ENCODE assay signal across 1 cellular context in the genomic region with DNA sequence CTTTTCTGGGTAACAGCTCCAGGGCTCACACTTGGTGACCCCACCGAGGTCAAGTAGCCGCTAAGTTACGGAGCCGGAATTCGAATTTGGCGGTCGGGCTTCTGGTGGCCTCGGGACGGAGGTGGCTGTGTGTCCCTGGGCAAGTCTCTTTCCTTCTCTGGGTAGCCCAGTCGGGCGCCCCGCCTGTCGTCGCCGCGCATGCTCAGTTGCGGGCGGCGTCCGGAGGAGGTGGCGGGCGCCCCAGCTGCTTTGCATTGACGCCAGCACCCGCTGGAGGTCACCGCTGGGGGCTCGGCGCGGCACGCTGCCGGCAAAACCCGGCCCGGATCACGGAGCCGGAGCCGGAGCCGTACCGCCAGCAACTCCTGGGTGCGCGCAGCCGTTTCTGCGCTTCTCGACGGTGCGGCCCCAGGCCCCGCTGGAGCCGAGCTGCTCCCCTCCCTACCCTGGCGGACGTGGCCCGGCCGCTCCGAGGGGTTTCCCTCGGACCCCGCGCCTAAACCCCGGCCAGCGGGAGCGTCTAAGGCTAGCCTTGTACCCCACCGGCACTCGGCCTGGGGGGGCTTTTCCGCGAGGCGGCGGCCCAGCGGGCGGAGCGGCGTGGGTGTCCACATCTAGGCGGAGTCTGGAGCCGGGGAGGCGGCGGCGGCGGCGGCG.
A peak's percentile ranks its signal among the peaks of the same experiment; 100 is the strongest.
TF ChIP-seq lines count a peak whose summit lies in the region.

No MANE protein-coding gene starts in this region.

TF ChIP-seq in K562, 482 proteins besides CTCF, POLR2A, EP300 and RAD21 (continued from another document and continues in another):
- TF ChIP-seq RBM15 (IDR thresholded peaks at IDR 0.05; ENCODE audit: insufficient read depth, low read length) (0 out of 2 replicates have a peak, but pooled peaks have one; percentile 75), ZNF121 (CRISPR knock-in tag; conservative IDR thresholded peaks at IDR 0.05) (no peak), FOXM1 (IDR thresholded peaks at IDR 0.05; ENCODE audit: low read depth) (peak; percentile 61), FOXM1 (CRISPR knock-in tag; IDR thresholded peaks at IDR 0.05; ENCODE audit: low read depth) (no peak), GATAD2B (IDR thresholded peaks at IDR 0.05; ENCODE audit: borderline replicate concordance) (peak; percentile 60), SMC3 (conservative IDR thresholded peaks at IDR 0.05; ENCODE audit: insufficient read depth, low read depth, low read length) (peak; percentile 17; the same call in 1 of the 2 replicates), GABPB1 (CRISPR knock-in tag; IDR thresholded peaks at IDR 0.05) (peak; percentile 70), HNRNPK (IDR thresholded peaks at IDR 0.05; ENCODE audit: low read depth, low read length, poor library complexity, severe bottlenecking) (peak; percentile 89), ZZZ3 (IDR thresholded peaks at IDR 0.05) (no peak), POLR2G (IDR thresholded peaks at IDR 0.05; ENCODE audit: low read depth, low read length) (peak; percentile 74), POLR2H (tag; IDR thresholded peaks at IDR 0.05; ENCODE audit: low read depth) (no peak), RCOR1 (IDR thresholded peaks at IDR 0.05; ENCODE audit: borderline replicate concordance in 1 of 2, low read depth in 2 of 2, low read length in 2 of 2) (peak; percentile 31 to 46; a peak in 2 of 4 replicates), ZNF143 (CRISPR knock-in tag; IDR thresholded peaks at IDR 0.05) (no peak), TARDBP (IDR thresholded peaks at IDR 0.05) (peak; percentile 45; the same call in 1 of the 2 replicates), SNRNP70 (optimal IDR thresholded peaks at IDR 0.05; ENCODE audit: low read depth, low read length) (no peak), HMGN3 (IDR thresholded peaks at IDR 0.05; ENCODE audit: borderline replicate concordance, extremely low read depth, insufficient read length, low read depth, low read length) (peak; percentile 91), ZNF24 (IDR thresholded peaks at IDR 0.05) (peak; percentile 63; the same call in 1 of the 2 replicates), ZKSCAN1 (IDR thresholded peaks at IDR 0.05; ENCODE audit: low read depth, low read length) (peak; percentile 19), ATF7 (IDR thresholded peaks at IDR 0.05) (peak; percentile 90), CHD1 (IDR thresholded peaks at IDR 0.05; ENCODE audit: low read length) (peak; percentile 64), ZSCAN29 (IDR thresholded peaks at IDR 0.05) (peak; percentile 36; the same call in 1 of the 2 replicates), SMARCA5 (IDR thresholded peaks at IDR 0.05) (peak; percentile 96), MAZ (CRISPR knock-in tag; conservative IDR thresholded peaks at IDR 0.05 in 1 of 2, IDR thresholded peaks at IDR 0.05 in 1 of 2) (peak; percentile 94), EGR1 (conservative IDR thresholded peaks at IDR 0.05) (peak; percentile 74), TFAM (CRISPR knock-in tag; conservative IDR thresholded peaks at IDR 0.05) (no peak), FOXP1 (CRISPR knock-in tag; IDR thresholded peaks at IDR 0.05) (peak; percentile 75; the same call in 1 of the 2 replicates), NR4A1 (CRISPR knock-in tag; IDR thresholded peaks at IDR 0.05) (no peak), NR4A1 (tag; IDR thresholded peaks at IDR 0.05) (no peak), ZNF263 (CRISPR knock-in tag; IDR thresholded peaks at IDR 0.05; ENCODE audit: borderline replicate concordance) (peak; percentile 61; the same call in 1 of the 2 replicates), ZNF551 (CRISPR knock-in tag; IDR thresholded peaks at IDR 0.05) (no peak), TBP (optimal IDR thresholded peaks at IDR 0.05; ENCODE audit: low read depth, low read length) (peak; percentile 79), PHF20 (IDR thresholded peaks at IDR 0.05; ENCODE audit: partially characterized antibody) (no peak)
- TF ChIP-seq, protein P1, sequence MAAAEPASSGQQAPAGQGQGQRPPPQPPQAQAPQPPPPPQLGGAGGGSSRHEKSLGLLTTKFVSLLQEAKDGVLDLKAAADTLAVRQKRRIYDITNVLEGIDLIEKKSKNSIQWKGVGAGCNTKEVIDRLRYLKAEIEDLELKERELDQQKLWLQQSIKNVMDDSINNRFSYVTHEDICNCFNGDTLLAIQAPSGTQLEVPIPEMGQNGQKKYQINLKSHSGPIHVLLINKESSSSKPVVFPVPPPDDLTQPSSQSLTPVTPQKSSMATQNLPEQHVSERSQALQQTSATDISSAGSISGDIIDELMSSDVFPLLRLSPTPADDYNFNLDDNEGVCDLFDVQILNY (CRISPR knock-in tag; IDR thresholded peaks at IDR 0.05), result no peak; the same call in 1 of the 2 replicates
- TF ChIP-seq, protein P2, sequence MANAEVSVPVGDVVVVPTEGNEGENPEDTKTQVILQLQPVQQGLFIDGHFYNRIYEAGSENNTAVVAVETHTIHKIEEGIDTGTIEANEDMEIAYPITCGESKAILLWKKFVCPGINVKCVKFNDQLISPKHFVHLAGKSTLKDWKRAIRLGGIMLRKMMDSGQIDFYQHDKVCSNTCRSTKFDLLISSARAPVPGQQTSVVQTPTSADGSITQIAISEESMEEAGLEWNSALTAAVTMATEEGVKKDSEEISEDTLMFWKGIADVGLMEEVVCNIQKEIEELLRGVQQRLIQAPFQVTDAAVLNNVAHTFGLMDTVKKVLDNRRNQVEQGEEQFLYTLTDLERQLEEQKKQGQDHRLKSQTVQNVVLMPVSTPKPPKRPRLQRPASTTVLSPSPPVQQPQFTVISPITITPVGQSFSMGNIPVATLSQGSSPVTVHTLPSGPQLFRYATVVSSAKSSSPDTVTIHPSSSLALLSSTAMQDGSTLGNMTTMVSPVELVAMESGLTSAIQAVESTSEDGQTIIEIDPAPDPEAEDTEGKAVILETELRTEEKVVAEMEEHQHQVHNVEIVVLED (CRISPR knock-in tag; IDR thresholded peaks at IDR 0.05), result peak; percentile 90
- TF ChIP-seq, protein P3, sequence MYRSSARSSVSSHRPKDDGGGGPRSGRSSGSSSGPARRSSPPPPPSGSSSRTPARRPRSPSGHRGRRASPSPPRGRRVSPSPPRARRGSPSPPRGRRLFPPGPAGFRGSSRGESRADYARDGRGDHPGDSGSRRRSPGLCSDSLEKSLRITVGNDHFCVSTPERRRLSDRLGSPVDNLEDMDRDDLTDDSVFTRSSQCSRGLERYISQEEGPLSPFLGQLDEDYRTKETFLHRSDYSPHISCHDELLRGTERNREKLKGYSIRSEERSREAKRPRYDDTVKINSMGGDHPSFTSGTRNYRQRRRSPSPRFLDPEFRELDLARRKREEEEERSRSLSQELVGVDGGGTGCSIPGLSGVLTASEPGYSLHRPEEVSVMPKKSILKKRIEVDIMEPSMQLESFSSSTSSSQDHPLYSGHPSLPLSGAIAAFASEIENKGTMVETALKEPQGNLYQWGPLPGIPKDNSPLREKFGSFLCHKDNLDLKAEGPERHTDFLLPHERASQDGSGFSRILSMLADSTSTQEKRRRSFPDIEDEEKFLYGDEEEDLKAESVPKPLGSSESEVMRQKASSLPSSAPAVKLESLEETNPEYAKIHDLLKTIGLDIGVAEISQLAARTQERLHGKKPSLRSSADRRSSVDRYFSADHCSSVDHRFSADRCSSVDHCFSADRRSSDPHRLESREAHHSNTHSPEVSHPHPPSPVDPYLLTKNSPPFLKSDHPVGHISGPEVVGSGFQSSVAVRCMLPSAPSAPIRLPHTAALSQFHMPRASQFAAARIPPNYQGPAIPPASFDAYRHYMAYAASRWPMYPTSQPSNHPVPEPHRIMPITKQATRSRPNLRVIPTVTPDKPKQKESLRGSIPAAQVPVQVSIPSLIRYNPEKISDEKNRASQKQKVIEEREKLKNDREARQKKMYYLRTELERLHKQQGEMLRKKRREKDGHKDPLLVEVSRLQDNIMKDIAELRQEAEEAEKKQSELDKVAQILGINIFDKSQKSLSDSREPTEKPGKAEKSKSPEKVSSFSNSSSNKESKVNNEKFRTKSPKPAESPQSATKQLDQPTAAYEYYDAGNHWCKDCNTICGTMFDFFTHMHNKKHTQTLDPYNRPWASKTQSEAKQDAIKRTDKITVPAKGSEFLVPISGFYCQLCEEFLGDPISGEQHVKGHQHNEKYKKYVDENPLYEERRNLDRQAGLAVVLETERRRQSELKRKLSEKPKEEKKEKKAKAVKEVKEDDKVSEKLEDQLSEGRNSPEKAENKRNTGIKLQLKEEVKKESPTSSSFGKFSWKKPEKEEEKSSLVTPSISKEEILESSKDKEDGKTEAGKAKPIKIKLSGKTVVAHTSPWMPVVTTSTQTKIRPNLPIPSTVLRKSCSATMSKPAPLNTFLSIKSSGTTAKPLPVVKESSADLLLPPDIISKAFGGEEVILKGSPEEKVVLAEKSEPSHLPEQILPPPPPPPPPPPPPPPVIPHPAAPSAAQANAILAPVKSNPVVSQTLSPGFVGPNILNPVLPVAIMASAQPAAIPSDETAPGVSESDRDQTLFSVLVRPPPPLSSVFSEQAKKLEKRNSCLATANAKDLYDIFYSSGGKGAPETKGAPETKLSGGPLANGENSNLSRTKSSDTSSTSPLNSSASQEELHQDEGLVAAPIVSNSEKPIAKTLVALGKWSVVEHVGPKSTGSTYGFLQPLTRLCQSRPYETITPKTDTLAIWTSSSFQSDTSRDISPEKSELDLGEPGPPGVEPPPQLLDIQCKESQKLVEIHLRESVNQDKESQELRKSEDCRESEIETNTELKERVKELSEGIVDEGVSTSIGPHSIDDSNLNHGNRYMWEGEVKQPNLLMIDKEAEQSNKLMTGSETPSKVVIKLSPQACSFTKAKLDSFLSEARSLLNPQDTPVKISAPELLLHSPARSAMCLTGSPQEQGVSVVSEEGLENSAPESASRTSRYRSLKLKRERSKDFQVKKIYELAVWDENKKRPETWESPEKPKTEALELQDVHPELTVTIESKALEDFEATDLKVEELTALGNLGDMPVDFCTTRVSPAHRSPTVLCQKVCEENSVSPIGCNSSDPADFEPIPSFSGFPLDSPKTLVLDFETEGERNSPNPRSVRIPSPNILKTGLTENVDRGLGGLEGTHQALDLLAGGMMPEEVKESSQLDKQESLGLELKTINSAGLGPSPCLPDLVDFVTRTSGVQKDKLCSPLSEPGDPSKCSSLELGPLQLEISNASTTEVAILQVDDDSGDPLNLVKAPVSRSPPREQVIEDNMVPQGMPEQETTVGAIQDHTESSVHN (IDR thresholded peaks at IDR 0.05; ENCODE audit: borderline replicate concordance in 1 of 2, low read depth in 1 of 2), result no peak
- TF ChIP-seq, protein P4, sequence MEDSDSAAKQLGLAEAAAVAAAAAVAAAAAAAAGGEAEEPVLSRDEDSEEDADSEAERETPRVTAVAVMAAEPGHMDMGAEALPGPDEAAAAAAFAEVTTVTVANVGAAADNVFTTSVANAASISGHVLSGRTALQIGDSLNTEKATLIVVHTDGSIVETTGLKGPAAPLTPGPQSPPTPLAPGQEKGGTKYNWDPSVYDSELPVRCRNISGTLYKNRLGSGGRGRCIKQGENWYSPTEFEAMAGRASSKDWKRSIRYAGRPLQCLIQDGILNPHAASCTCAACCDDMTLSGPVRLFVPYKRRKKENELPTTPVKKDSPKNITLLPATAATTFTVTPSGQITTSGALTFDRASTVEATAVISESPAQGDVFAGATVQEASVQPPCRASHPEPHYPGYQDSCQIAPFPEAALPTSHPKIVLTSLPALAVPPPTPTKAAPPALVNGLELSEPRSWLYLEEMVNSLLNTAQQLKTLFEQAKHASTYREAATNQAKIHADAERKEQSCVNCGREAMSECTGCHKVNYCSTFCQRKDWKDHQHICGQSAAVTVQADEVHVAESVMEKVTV (CRISPR knock-in tag; IDR thresholded peaks at IDR 0.05), result no peak
- TF ChIP-seq, protein P5, sequence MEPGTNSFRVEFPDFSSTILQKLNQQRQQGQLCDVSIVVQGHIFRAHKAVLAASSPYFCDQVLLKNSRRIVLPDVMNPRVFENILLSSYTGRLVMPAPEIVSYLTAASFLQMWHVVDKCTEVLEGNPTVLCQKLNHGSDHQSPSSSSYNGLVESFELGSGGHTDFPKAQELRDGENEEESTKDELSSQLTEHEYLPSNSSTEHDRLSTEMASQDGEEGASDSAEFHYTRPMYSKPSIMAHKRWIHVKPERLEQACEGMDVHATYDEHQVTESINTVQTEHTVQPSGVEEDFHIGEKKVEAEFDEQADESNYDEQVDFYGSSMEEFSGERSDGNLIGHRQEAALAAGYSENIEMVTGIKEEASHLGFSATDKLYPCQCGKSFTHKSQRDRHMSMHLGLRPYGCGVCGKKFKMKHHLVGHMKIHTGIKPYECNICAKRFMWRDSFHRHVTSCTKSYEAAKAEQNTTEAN (CRISPR knock-in tag; IDR thresholded peaks at IDR 0.05), result no peak
- TF ChIP-seq, protein P6, sequence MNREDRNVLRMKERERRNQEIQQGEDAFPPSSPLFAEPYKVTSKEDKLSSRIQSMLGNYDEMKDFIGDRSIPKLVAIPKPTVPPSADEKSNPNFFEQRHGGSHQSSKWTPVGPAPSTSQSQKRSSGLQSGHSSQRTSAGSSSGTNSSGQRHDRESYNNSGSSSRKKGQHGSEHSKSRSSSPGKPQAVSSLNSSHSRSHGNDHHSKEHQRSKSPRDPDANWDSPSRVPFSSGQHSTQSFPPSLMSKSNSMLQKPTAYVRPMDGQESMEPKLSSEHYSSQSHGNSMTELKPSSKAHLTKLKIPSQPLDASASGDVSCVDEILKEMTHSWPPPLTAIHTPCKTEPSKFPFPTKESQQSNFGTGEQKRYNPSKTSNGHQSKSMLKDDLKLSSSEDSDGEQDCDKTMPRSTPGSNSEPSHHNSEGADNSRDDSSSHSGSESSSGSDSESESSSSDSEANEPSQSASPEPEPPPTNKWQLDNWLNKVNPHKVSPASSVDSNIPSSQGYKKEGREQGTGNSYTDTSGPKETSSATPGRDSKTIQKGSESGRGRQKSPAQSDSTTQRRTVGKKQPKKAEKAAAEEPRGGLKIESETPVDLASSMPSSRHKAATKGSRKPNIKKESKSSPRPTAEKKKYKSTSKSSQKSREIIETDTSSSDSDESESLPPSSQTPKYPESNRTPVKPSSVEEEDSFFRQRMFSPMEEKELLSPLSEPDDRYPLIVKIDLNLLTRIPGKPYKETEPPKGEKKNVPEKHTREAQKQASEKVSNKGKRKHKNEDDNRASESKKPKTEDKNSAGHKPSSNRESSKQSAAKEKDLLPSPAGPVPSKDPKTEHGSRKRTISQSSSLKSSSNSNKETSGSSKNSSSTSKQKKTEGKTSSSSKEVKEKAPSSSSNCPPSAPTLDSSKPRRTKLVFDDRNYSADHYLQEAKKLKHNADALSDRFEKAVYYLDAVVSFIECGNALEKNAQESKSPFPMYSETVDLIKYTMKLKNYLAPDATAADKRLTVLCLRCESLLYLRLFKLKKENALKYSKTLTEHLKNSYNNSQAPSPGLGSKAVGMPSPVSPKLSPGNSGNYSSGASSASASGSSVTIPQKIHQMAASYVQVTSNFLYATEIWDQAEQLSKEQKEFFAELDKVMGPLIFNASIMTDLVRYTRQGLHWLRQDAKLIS (CRISPR knock-in tag; IDR thresholded peaks at IDR 0.05), result peak; percentile 36; the same call in 1 of the 2 replicates
- TF ChIP-seq, protein P7, sequence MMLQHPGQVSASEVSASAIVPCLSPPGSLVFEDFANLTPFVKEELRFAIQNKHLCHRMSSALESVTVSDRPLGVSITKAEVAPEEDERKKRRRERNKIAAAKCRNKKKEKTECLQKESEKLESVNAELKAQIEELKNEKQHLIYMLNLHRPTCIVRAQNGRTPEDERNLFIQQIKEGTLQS (IDR thresholded peaks at IDR 0.05), result no peak
- TF ChIP-seq, protein P7 (CRISPR knock-in tag; conservative IDR thresholded peaks at IDR 0.05), result peak; percentile 66; the same call in 1 of the 2 replicates
- TF ChIP-seq, protein P8, sequence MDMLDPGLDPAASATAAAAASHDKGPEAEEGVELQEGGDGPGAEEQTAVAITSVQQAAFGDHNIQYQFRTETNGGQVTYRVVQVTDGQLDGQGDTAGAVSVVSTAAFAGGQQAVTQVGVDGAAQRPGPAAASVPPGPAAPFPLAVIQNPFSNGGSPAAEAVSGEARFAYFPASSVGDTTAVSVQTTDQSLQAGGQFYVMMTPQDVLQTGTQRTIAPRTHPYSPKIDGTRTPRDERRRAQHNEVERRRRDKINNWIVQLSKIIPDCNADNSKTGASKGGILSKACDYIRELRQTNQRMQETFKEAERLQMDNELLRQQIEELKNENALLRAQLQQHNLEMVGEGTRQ (CRISPR knock-in tag; IDR thresholded peaks at IDR 0.05), result no peak
